In the genomic region with DNA sequence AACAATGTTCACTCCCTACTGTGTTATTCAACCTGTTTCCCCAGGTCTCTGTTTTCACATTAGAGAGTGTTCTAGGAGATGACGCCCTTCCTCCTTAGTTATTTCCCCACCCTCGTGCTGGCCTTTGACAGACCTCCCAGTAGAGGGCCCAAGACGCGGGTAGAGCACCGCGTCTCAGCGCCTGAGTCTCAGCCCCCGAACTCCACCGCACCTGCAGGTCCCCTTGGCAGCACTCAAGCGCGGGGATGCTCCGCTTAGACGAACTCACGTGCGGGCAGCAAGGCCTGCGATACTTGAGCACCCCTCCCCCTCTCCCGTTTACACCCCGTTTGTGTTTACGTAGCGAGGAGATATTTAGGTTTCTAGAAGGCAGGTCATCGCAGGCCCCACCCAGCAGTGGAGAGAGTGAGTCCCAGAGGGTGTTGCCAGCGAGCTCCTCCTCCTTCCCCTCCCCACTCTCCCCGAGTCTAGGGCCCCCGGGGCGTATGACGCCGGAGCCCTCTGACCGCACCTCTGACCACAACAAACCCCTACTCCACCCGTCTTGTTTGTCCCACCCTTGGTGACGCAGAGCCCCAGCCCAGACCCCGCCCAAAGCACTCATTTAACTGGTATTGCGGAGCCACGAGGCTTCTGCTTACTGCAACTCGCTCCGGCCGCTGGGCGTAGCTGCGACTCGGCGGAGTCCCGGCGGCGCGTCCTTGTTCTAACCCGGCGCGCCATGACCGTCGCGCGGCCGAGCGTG, we compare ENCODE assay signal across 1 cellular context.
A peak's percentile ranks its signal among the peaks of the same experiment; 100 is the strongest.
TF ChIP-seq lines count a peak whose summit lies in the region.

A gene with protein sequence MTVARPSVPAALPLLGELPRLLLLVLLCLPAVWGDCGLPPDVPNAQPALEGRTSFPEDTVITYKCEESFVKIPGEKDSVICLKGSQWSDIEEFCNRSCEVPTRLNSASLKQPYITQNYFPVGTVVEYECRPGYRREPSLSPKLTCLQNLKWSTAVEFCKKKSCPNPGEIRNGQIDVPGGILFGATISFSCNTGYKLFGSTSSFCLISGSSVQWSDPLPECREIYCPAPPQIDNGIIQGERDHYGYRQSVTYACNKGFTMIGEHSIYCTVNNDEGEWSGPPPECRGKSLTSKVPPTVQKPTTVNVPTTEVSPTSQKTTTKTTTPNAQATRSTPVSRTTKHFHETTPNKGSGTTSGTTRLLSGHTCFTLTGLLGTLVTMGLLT (plus strand): TSS at position 634 of the 745 bp plus-strand sequence. CDS start 88 bp downstream, at position 722.

TF ChIP-seq in HepG2, 621 proteins besides CTCF, POLR2A, EP300 and RAD21 (continued from another document):
- TF ChIP-seq, protein P1, sequence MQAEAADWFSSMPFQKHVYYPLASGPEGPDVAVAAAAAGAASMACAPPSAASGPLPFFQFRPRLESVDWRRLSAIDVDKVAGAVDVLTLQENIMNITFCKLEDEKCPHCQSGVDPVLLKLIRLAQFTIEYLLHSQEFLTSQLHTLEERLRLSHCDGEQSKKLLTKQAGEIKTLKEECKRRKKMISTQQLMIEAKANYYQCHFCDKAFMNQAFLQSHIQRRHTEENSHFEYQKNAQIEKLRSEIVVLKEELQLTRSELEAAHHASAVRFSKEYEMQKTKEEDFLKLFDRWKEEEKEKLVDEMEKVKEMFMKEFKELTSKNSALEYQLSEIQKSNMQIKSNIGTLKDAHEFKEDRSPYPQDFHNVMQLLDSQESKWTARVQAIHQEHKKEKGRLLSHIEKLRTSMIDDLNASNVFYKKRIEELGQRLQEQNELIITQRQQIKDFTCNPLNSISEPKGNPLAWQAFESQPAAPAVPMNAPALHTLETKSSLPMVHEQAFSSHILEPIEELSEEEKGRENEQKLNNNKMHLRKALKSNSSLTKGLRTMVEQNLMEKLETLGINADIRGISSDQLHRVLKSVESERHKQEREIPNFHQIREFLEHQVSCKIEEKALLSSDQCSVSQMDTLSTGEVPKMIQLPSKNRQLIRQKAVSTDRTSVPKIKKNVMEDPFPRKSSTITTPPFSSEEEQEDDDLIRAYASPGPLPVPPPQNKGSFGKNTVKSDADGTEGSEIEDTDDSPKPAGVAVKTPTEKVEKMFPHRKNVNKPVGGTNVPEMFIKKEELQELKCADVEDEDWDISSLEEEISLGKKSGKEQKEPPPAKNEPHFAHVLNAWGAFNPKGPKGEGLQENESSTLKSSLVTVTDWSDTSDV (CRISPR knock-in tag; IDR thresholded peaks at IDR 0.05), result no peak
- TF ChIP-seq ISL2 (CRISPR knock-in tag; IDR thresholded peaks at IDR 0.05), result peak; percentile 24; the same call in 1 of the 2 replicates
- TF ChIP-seq, protein P2, sequence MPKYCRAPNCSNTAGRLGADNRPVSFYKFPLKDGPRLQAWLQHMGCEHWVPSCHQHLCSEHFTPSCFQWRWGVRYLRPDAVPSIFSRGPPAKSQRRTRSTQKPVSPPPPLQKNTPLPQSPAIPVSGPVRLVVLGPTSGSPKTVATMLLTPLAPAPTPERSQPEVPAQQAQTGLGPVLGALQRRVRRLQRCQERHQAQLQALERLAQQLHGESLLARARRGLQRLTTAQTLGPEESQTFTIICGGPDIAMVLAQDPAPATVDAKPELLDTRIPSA (CRISPR knock-in tag; IDR thresholded peaks at IDR 0.05; ENCODE audit: borderline replicate concordance), result peak; percentile 75; the same call in 1 of the 2 replicates
- TF ChIP-seq, protein P3, sequence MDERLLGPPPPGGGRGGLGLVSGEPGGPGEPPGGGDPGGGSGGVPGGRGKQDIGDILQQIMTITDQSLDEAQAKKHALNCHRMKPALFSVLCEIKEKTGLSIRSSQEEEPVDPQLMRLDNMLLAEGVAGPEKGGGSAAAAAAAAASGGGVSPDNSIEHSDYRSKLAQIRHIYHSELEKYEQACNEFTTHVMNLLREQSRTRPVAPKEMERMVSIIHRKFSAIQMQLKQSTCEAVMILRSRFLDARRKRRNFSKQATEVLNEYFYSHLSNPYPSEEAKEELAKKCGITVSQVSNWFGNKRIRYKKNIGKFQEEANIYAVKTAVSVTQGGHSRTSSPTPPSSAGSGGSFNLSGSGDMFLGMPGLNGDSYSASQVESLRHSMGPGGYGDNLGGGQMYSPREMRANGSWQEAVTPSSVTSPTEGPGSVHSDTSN (CRISPR knock-in tag; IDR thresholded peaks at IDR 0.05), result no peak
- TF ChIP-seq ZNF674 (CRISPR knock-in tag; IDR thresholded peaks at IDR 0.05; ENCODE audit: low read depth), result no peak
